In the genomic region with DNA sequence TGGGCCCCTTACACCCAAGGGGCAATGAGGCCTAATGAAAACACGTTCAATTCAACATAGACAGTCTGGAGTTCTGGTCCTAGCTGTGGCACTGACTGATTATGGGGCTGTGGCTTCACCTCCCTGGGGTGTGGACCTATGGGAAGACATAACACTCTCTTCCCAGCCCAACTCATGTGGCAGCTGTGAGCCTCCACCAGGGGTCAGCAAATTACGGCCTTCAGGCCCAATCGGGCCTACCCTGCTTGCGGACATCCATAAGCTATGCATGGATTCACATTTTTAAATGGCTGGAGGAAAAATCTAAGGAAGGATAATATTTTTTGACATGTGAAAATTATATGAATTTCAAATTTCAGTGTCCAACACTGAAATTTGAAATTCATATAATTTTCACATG, we compare ENCODE assay signal across 8 cellular contexts.
DNase-seq lines count a peak whose midpoint lies in the region; ATAC-seq and TF ChIP-seq lines count a peak whose summit lies in the region.

No MANE protein-coding gene starts in this region.

- no peak overlapping the region for H2AFZ ChIP-seq in GM23338

- H3K4me3 ChIP-seq in GM23338: no peak overlapping the region
- H3K4me3 ChIP-seq in gastroesophageal sphincter: no peak overlapping the region

- ATAC-seq in GM23338 (peak; percentile 100), GM19035 (IDR thresholded peaks at IDR 0.05; ENCODE audit: unreplicated experiment) (no peak), gastroesophageal sphincter (no peak), GM18909 (IDR thresholded peaks at IDR 0.05; ENCODE audit: poor library complexity, unreplicated experiment) (no peak)

- no peak for TF ChIP-seq EP300 in gastroesophageal sphincter (IDR thresholded peaks at IDR 0.05)

- H3K9me3 ChIP-seq in gastroesophageal sphincter: peaks cover 0 to 1% (median 0%) of the 10 kb centered on the region in 3 donors

- H3K36me3 Mint-ChIP-seq in GM23338 (ENCODE audit: low read depth): no peaks in the 10 kb centered on the region; the same call in 2 of the 3 replicates

- H3F3A ChIP-seq in GM23338 (replicated peaks; ENCODE audit: low read depth): no peaks in the 10 kb centered on the region

- TF ChIP-seq CTCF in GM23338 (conservative IDR thresholded peaks at IDR 0.05; ENCODE audit: low read depth in 2 of 2): peak; percentile 90 to 91
- TF ChIP-seq CTCF in gastroesophageal sphincter (IDR thresholded peaks at IDR 0.05): peak in 1 of 4 experiments; percentile 35

- no peaks in the 10 kb centered on the region for H3K36me3 ChIP-seq in GM23338 (ENCODE audit: insufficient read depth)
- H3K36me3 ChIP-seq in gastroesophageal sphincter: no peaks in the 10 kb centered on the region

- H3K4me3 Mint-ChIP-seq in GM23338: no peak overlapping the region

- 78% methylated on average over 4 of the region's 4 CpGs; no CpG with 5 or more reads in 1 of the 2 donors for WGBS in gastroesophageal sphincter (ENCODE audit: low coverage in 1 of 2), 2 donors

- H3K27me3 Mint-ChIP-seq in GM23338 (ENCODE audit: insufficient read depth, low read depth, poor library complexity): peaks cover 2% of the 10 kb centered on the region

- H3K27me3 ChIP-seq in GM23338 (ENCODE audit: insufficient read depth) (no peaks in the 10 kb centered on the region), gastroesophageal sphincter (no peaks in the 10 kb centered on the region)

- H3K4me2 ChIP-seq in GM23338: no peak overlapping the region

- H3K4me1 ChIP-seq in GM23338 (ENCODE audit: insufficient read depth): no peaks in the 10 kb centered on the region
- no peaks in the 10 kb centered on the region for H3K4me1 ChIP-seq in gastroesophageal sphincter

- H3K79me2 ChIP-seq in GM23338 (replicated peaks; ENCODE audit: insufficient read depth): no peaks in the 10 kb centered on the region

- H3K27ac Mint-ChIP-seq in GM23338: no peak overlapping the region

- DNase-seq in DMS53 (lab: John Stamatoyannopoulos, UW) (peak; percentile 79), GM23338 (ENCODE audit: low spot score) (peak; percentile 84), SW480 (ENCODE audit: low spot score) (peak; percentile 15), iPS-NIHi11 (ENCODE audit: low spot score) (peak; percentile 79), NK-92 (lab: John Stamatoyannopoulos, UW; ENCODE audit: unreplicated experiment) (no peak)

- H3K9me3 Mint-ChIP-seq in GM23338: no peaks in the 10 kb centered on the region

- no peaks in the 10 kb centered on the region for H4K20me1 ChIP-seq in GM23338 (replicated peaks; ENCODE audit: insufficient read depth)

- no peak for TF ChIP-seq POLR2A in gastroesophageal sphincter (IDR thresholded peaks at IDR 0.05)

- H3K9me2 ChIP-seq in GM23338 (ENCODE audit: insufficient read depth): no peaks in the 10 kb centered on the region

- H3K27ac ChIP-seq in GM23338 (ENCODE audit: low read depth): no peak overlapping the region
- H3K27ac ChIP-seq in gastroesophageal sphincter: no peak overlapping the region

- H3K4me1 Mint-ChIP-seq in GM23338: no peaks in the 10 kb centered on the region

TF ChIP-seq in GM23338, 12 proteins besides CTCF, POLR2A, EP300 and RAD21 (continues in another document):
- no peak for TF ChIP-seq EZH2 (IDR thresholded peaks at IDR 0.05; ENCODE audit: low read depth, unreplicated experiment)
- no peak for TF ChIP-seq REST (IDR thresholded peaks at IDR 0.05; ENCODE audit: unreplicated experiment)
- no peak for TF ChIP-seq ZNF114 (CRISPR knock-in tag; IDR thresholded peaks at IDR 0.05)
- TF ChIP-seq EZH2phosphoT487 (IDR thresholded peaks at IDR 0.05; ENCODE audit: unreplicated experiment): no peak
- TF ChIP-seq POLR2AphosphoS5 (IDR thresholded peaks at IDR 0.05; ENCODE audit: low read depth): no peak
- no peak for TF ChIP-seq ZNF331 (CRISPR knock-in tag; IDR thresholded peaks at IDR 0.05; ENCODE audit: low read depth)
- TF ChIP-seq, protein P1, sequence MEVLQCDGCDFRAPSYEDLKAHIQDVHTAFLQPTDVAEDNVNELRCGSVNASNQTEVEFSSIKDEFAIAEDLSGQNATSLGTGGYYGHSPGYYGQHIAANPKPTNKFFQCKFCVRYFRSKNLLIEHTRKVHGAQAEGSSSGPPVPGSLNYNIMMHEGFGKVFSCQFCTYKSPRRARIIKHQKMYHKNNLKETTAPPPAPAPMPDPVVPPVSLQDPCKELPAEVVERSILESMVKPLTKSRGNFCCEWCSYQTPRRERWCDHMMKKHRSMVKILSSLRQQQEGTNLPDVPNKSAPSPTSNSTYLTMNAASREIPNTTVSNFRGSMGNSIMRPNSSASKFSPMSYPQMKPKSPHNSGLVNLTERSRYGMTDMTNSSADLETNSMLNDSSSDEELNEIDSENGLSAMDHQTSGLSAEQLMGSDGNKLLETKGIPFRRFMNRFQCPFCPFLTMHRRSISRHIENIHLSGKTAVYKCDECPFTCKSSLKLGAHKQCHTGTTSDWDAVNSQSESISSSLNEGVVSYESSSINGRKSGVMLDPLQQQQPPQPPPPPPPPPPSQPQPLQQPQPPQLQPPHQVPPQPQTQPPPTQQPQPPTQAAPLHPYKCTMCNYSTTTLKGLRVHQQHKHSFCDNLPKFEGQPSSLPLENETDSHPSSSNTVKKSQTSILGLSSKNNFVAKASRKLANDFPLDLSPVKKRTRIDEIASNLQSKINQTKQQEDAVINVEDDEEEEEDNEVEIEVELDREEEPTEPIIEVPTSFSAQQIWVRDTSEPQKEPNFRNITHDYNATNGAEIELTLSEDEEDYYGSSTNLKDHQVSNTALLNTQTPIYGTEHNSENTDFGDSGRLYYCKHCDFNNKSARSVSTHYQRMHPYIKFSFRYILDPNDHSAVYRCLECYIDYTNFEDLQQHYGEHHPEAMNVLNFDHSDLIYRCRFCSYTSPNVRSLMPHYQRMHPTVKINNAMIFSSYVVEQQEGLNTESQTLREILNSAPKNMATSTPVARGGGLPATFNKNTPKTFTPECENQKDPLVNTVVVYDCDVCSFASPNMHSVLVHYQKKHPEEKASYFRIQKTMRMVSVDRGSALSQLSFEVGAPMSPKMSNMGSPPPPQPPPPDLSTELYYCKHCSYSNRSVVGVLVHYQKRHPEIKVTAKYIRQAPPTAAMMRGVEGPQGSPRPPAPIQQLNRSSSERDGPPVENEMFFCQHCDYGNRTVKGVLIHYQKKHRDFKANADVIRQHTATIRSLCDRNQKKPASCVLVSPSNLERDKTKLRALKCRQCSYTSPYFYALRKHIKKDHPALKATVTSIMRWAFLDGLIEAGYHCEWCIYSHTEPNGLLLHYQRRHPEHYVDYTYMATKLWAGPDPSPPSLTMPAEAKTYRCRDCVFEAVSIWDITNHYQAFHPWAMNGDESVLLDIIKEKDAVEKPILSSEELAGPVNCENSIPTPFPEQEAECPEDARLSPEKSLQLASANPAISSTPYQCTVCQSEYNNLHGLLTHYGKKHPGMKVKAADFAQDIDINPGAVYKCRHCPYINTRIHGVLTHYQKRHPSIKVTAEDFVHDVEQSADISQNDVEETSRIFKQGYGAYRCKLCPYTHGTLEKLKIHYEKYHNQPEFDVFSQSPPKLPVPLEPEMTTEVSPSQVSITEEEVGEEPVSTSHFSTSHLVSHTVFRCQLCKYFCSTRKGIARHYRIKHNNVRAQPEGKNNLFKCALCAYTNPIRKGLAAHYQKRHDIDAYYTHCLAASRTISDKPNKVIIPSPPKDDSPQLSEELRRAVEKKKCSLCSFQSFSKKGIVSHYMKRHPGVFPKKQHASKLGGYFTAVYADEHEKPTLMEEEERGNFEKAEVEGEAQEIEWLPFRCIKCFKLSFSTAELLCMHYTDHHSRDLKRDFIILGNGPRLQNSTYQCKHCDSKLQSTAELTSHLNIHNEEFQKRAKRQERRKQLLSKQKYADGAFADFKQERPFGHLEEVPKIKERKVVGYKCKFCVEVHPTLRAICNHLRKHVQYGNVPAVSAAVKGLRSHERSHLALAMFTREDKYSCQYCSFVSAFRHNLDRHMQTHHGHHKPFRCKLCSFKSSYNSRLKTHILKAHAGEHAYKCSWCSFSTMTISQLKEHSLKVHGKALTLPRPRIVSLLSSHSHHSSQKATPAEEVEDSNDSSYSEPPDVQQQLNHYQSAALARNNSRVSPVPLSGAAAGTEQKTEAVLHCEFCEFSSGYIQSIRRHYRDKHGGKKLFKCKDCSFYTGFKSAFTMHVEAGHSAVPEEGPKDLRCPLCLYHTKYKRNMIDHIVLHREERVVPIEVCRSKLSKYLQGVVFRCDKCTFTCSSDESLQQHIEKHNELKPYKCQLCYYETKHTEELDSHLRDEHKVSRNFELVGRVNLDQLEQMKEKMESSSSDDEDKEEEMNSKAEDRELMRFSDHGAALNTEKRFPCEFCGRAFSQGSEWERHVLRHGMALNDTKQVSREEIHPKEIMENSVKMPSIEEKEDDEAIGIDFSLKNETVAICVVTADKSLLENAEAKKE (CRISPR knock-in tag; IDR thresholded peaks at IDR 0.05): no peak
- TF ChIP-seq JUNB (IDR thresholded peaks at IDR 0.05; ENCODE audit: unreplicated experiment): no peak
- no peak for TF ChIP-seq CREB1 (CRISPR knock-in tag; IDR thresholded peaks at IDR 0.05; ENCODE audit: low read depth)
- TF ChIP-seq NANOG (IDR thresholded peaks at IDR 0.05; ENCODE audit: borderline replicate concordance): no peak
- TF ChIP-seq STAT1 (IDR thresholded peaks at IDR 0.05; ENCODE audit: unreplicated experiment): no peak
